In the genomic region with DNA sequence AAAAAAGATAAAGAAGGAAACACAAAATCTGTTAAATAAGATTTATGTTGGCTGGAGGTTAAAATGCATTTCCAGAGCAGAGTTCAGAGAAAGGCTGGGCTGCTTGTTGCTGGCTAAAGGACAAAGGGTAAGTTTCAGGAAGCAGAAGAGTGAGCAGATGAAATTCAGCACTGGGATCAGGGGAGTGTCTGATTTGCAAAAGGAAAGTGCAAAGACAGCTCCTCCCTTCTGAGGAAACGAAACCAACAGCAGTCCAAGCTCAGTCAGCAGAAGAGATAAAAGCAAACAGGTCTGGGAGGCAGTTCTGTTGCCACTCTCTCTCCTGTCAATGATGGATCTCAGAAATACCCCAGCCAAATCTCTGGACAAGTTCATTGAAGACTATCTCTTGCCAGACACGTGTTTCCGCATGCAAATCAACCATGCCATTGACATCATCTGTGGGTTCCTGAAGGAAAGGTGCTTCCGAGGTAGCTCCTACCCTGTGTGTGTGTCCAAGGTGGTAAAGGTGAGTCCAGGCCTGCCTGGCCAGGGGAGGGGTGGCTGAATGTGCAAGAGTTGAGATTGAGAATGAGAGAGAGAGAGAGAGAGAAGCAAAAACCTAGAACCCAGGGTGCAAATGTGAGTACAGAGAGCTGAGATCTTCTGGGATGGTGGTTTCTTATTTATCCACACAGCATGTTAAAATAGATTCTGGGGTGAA, we compare ENCODE assay signal across 8 cellular contexts. TPM values are rescaled to one million over a fixed set of nuclear protein-coding genes. Genes with fewer than 3 reads are reported as not detected.
A peak's percentile ranks its signal among the peaks of the same experiment; 100 is the strongest.
DNase-seq lines count a peak whose midpoint lies in the region; ATAC-seq and TF ChIP-seq lines count a peak whose summit lies in the region.

A gene (plus strand): TSS at position 251 of the 703 bp plus-strand sequence. CDS start 78 bp downstream, at position 329.

- H3K27ac Mint-ChIP-seq in endodermal cell = no peak within 1 kb of the TSS

- H3K27me3 Mint-ChIP-seq in endodermal cell (ENCODE audit: insufficient read depth) = peaks cover 19% of the 10 kb centered on the region

- peak within 1 kb of the TSS in 9 of 10 donors; percentile 38 to 89 (median 64) for H3K27ac ChIP-seq in heart right ventricle
- no peak within 1 kb of the TSS for H3K27ac ChIP-seq in endodermal cell (ENCODE audit: low read depth, low read length)

- no peak for TF ChIP-seq CTCF in heart right ventricle (IDR thresholded peaks at IDR 0.05)
- TF ChIP-seq CTCF in endodermal cell (conservative IDR thresholded peaks at IDR 0.05) = no peak

- no peak within 1 kb of the TSS for H3K4me3 Mint-ChIP-seq in endodermal cell

- peak; percentile 76 for ATAC-seq in GM18517 (IDR thresholded peaks at IDR 0.05; ENCODE audit: unreplicated experiment)
- ATAC-seq in HG02970 (IDR thresholded peaks at IDR 0.05; ENCODE audit: low FRiP score, unreplicated experiment) = peak; percentile 53
- peak; percentile 65 to 93 (median 85) for ATAC-seq in heart right ventricle

- H3K36me3 ChIP-seq in heart right ventricle = peaks cover 0 to 27% (median 2%) of the 10 kb centered on the region in 9 donors
- H3K36me3 ChIP-seq in endodermal cell (ENCODE audit: control insufficient read depth, insufficient read depth, low read length) = no peaks in the 10 kb centered on the region

- no peaks in the 10 kb centered on the region for H3K27me3 ChIP-seq in heart right ventricle
- no peaks in the 10 kb centered on the region for H3K27me3 ChIP-seq in endodermal cell (ENCODE audit: control insufficient read depth, insufficient read depth, low read length, poor library complexity, severe bottlenecking)

- 4 to 6% methylated on average over 4 of the region's 4 CpGs for WGBS in heart right ventricle, 2 donors
- WGBS in endodermal cell (ENCODE audit: insufficient coverage in 1 of 2, insufficient read length in 1 of 2), 2 experiments = 41 to 57% methylated on average over 3 to 4 of the region's 4 CpGs

- H3K36me3 Mint-ChIP-seq in endodermal cell (ENCODE audit: low read depth) = no peaks in the 10 kb centered on the region

- H3K4me1 ChIP-seq in heart right ventricle (peaks cover 0 to 61% (median 22%) of the 10 kb centered on the region in 9 donors), endodermal cell (ENCODE audit: control insufficient read depth, insufficient read depth, low read length) (no peaks in the 10 kb centered on the region)

- intact Hi-C loops in heart right ventricle (cut with DNase I) = loop anchor here in 1 of 10 donors (1.0 to 10.0 kb wide), 2 partner anchors 30 to 68 kb away; a partner anchor contains a TSS

- peaks cover 3% of the 10 kb centered on the region for H3K4me1 Mint-ChIP-seq in endodermal cell

- H3K9me3 ChIP-seq in heart right ventricle = peaks cover 0 to 6% (median 2%) of the 10 kb centered on the region in 11 donors
- peaks cover 9% of the 10 kb centered on the region for H3K9me3 ChIP-seq in endodermal cell (ENCODE audit: control insufficient read depth, low read length)

- H3K9ac ChIP-seq in endodermal cell (ENCODE audit: extremely low read depth, low read length, poor library complexity, severe bottlenecking) = no peak within 1 kb of the TSS

- peaks cover 22% of the 10 kb centered on the region for H3K9me3 Mint-ChIP-seq in endodermal cell

- DNase-seq in AML-193 (lab: John Stamatoyannopoulos, UW) = peak; percentile 65 to 77
- peak; percentile 69 for DNase-seq in NCI-H460 (ENCODE audit: extremely low read depth, low read depth)
- peak; percentile 5 for DNase-seq in activated gamma-delta T cell treated with anti-CD3 and anti-CD28 coated beads, Interleukin-2, amount 50 U/mL, for 16 hours (ENCODE audit: low read depth)
- peak in 1 of 2 donors; percentile 50 for DNase-seq in heart right ventricle
- peak; percentile 80 for DNase-seq in renal cortical epithelial cell (ENCODE audit: low read depth)
- DNase-seq in endodermal cell = no peak

- H3K4me3 ChIP-seq in heart right ventricle (peak within 1 kb of the TSS; percentile 18 to 68 (median 60)), endodermal cell (ENCODE audit: low read length) (no peak within 1 kb of the TSS)

RNA-seq across cellular contexts. Expression of the gene that starts here (rescaled TPM):
- 133 and 137 TPM in 2 replicates for total RNA-seq in NCI-H460 (2014; rRNA removed; shearing (Covaris generic))
- polyA plus RNA-seq in NCI-H460 (2014; cell fraction: nucleus; rRNA removed) = 139 and 148 TPM in 2 replicates
- total RNA-seq in heart right ventricle (10 to 100 TPM in 4 of 10 donors, 1 to 10 TPM in 6; 4.1 to 20.3 (median 7.2) TPM), renal cortical epithelial cell (3.7 and 24.8 TPM in 2 replicates), endodermal cell (not detected)
- 1 to 10 TPM; 5.4 to 6.5 TPM for polyA plus RNA-seq in heart right ventricle
- polyA plus RNA-seq in endodermal cell (2013, experiment 1 of 2) = not detected
- polyA plus RNA-seq in endodermal cell (2013, experiment 2 of 2) = not detected
